Comparison of ENCODE assay signal across 9 cellular contexts in genomic region chr22:20567371-20567847, GRCh38. TPM values are rescaled to one million over a fixed set of nuclear protein-coding genes. Genes with fewer than 3 reads are reported as not detected.
DNase-seq lines count a peak whose midpoint lies in the region; ATAC-seq and TF ChIP-seq lines count a peak whose summit lies in the region.
"Had no signal": no experiment of that assay in that cellular context is flagged by ENCODE, and none has a peak within 500 bp of the region (broad histone marks: within the 10 kb centered on the region; RNA-seq: fewer than 3 reads in every experiment).

No MANE protein-coding gene starts in this region.

- H3K27me3 ChIP-seq in cardiac muscle cell: no peaks in the 10 kb centered on the region
- H3K27me3 ChIP-seq in heart right ventricle: no peaks in the 10 kb centered on the region
- no peaks in the 10 kb centered on the region for H3K27me3 ChIP-seq in brain microvascular endothelial cell (replicated peaks)

- peaks cover 66% of the 10 kb centered on the region for H3K36me3 ChIP-seq in cardiac muscle cell
- peaks cover 0 to 100% (median 50%) of the 10 kb centered on the region in 9 donors for H3K36me3 ChIP-seq in heart right ventricle
- peaks cover 81% of the 10 kb centered on the region for H3K36me3 ChIP-seq in brain microvascular endothelial cell (replicated peaks)

- H3K4me3 ChIP-seq in cardiac muscle cell (no peak overlapping the region), heart right ventricle (no peak overlapping the region), brain microvascular endothelial cell (ENCODE audit: low read depth, low read length) (no peak overlapping the region)

- no peak for ATAC-seq in heart right ventricle
- ATAC-seq in GM21381 (IDR thresholded peaks at IDR 0.05; ENCODE audit: unreplicated experiment): no peak
- ATAC-seq in HG03520 (IDR thresholded peaks at IDR 0.05; ENCODE audit: unreplicated experiment): no peak

- intact Hi-C loops in heart right ventricle (cut with DNase I): loop anchor here in 6 of 10 donors (5.0 to 10.0 kb wide), 5 partner anchors 60 to 150 kb away; partner anchors contain the start of gene MED15 (in 3 of the 6)

- DNase-seq in cardiac muscle cell (ENCODE audit: low read depth in 1 of 2, low spot score in 1 of 2) (no peak), heart right ventricle (no peak), brain microvascular endothelial cell (no peak), kidney tubule cell (ENCODE audit: low spot score) (peak; percentile 92), midbrain (lab: John Stamatoyannopoulos, UW) (no peak), middle frontal gyrus (ENCODE audit: extremely low spot score, low spot score) (no peak)
- DNase-seq: NCI-H69 had no signal

- in situ Hi-C loops in brain microvascular endothelial cell (cut with HindIII; ENCODE audit: low pct_ligation_motif_present, low sequenced_read_pairs): no loop called here

- H3K27ac ChIP-seq in cardiac muscle cell: peak overlapping the region; percentile 16
- H3K27ac ChIP-seq in heart right ventricle: peak overlapping the region in 1 of 10 donors; percentile 58
- peak overlapping the region; percentile 72 for H3K27ac ChIP-seq in brain microvascular endothelial cell

- H3K4me1 ChIP-seq in cardiac muscle cell (ENCODE audit: low read depth) (no peaks in the 10 kb centered on the region), heart right ventricle (peaks cover 11 to 81% (median 31%) of the 10 kb centered on the region in 9 donors)

- H3K9me3 ChIP-seq in cardiac muscle cell (ENCODE audit: low read depth) (no peaks in the 10 kb centered on the region), heart right ventricle (no peaks in the 10 kb centered on the region)

- 85 to 92% methylated on average over 6 of the region's 6 CpGs for WGBS in heart right ventricle, 2 donors

- no peak for TF ChIP-seq CTCF in cardiac muscle cell (IDR thresholded peaks at IDR 0.05; ENCODE audit: low read depth, low read length)
- no peak for TF ChIP-seq CTCF in heart right ventricle (IDR thresholded peaks at IDR 0.05)
- TF ChIP-seq CTCF in brain microvascular endothelial cell (IDR thresholded peaks at IDR 0.05; ENCODE audit: low read depth, low read length, missing control alignments): no peak

RNA-seq across cellular contexts. Expression of gene MED15, which starts 60.0 kb away (rescaled TPM):
- total RNA-seq in cardiac muscle cell (41.9 and 45.1 TPM in 2 replicates), heart right ventricle (10 to 100 TPM; 35.6 to 66.8 (median 44.0) TPM)
- polyA plus RNA-seq in cardiac muscle cell (45.3 and 59.5 TPM in 2 replicates), heart right ventricle (10 to 100 TPM; 33.8 to 40.8 TPM)
